ENCODE assay signal across 22 cellular contexts in the genomic region with DNA sequence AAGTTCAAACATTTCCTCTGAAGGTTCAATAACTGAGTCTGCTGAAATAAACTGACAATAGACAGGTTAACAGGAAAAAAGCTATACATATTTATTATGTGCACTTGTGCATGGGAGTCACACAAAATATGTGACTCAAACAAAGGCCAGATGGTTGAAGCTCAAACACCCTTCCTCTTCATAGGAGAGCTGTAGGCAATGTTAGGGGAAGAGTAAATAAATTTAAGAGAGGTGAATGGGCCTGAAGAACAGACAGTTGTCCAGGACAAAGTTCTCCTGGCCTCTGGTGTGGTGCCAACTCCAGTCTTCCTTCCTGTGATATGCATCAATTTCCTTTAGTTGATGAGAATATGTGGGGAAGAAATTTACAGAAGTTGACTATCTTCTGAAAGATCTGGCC.
"Had no signal": no experiment of that assay in that cellular context is flagged by ENCODE, and none has a peak within 500 bp of the region (broad histone marks: within the 10 kb centered on the region; RNA-seq: fewer than 3 reads in every experiment).

No MANE protein-coding gene starts in this region.

- H3K36me3 ChIP-seq: adrenal gland, WERI-Rb-1 had no signal

- DNase-seq: activated CD4-positive, alpha-beta T cell treated with anti-CD3 and anti-CD28 coated beads for 36 hours; activated CD4-positive, alpha-beta T cell treated with anti-CD3 and anti-CD28 coated beads, Interleukin-2, amount 50 U/mL, for 1 hour; activated CD8-positive, alpha-beta memory T cell treated with anti-CD3 and anti-CD28 coated beads, Interleukin-2, amount 50 U/mL, for 4 hours; activated CD8-positive, alpha-beta T cell treated with anti-CD3 and anti-CD28 coated beads for 36 hours; activated gamma-delta T cell treated with Interleukin-2 at 50 U/mL for 16 hours; activated naive CD4-positive, alpha-beta T cell treated with anti-CD3 and anti-CD28 coated beads, Interleukin-2, amount 10 ng/mL, durations not matched to agents 7 days and 5 days; activated naive CD8-positive, alpha-beta T cell treated with anti-CD3 and anti-CD28 coated beads, Interleukin-2, amount 10 ng/mL, durations not matched to agents 7 days and 5 days; activated T-cell treated with anti-CD3 and anti-CD28 coated beads, Interleukin-2, amount 50 U/mL, for 72 hours; adrenal gland; anterior cingulate cortex; cerebellar nuclear complex; Karpas-422; NCI-H1105; NCI-H1436; NCI-H187; NCI-H2081; NCI-H510A treated with DMSO at 0.1 percent for 48 hours; NCI-H69; NK-92 treated with Interleukin-12 subunit alpha and Interleukin-12 subunit beta, amount 100 ng/mL, for 24 hours; RPMI8226; WERI-Rb-1 had no signal

- H3K4me3 ChIP-seq: adrenal gland, SK-N-MC had no signal

- H3K27ac ChIP-seq: adrenal gland, WERI-Rb-1 had no signal

- H3K27me3 ChIP-seq: adrenal gland had no signal
